In the genomic region with DNA sequence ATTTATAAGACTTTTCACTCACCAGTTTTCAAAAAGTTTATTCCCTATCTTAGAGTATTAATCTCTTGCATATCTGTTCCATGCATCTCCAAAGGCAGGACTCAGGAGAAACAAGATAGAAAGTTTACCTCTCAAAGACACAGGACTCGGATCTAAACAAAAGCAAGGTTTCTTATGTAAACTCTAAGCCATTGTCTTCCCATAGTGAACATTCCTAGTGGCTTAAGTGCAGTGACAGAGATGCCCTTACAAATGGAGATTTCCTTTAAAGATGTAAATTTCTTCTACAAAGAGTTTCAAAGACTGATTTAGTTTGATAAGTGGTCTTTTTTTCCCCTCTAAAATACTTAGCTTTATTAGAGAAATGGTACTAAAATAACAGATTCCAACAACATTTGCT, we compare ENCODE assay signal across 25 cellular contexts.
"Had no signal": no experiment of that assay in that cellular context is flagged by ENCODE, and none has a peak within 500 bp of the region (broad histone marks: within the 10 kb centered on the region; RNA-seq: fewer than 3 reads in every experiment).

No MANE protein-coding gene starts in this region.

- H3K4me3 ChIP-seq: gastroesophageal sphincter, hepatocyte, right lobe of liver, tibial nerve had no signal

- H3K9me3 Mint-ChIP-seq: activated naive CD4-positive, alpha-beta T cell treated with anti-CD3 and anti-CD28 coated beads, Interleukin-2, amount 10 ng/mL, durations not matched to agents 7 days and 5 days; activated T-cell treated with anti-CD3 and anti-CD28 coated beads, Interleukin-2, amount 50 U/mL, for 24 hours; T-helper 1 cell treated with Interleukin-12 subunit alpha and Interleukin-12 subunit beta and Interleukin-4 antibody, amounts not matched to agents 30 μg/mL and 1 μg/mL, for 36 hours had no signal

- H3K4me2 ChIP-seq: hepatocyte had no signal

- DNase-seq: activated CD4-positive, alpha-beta memory T cell treated with anti-CD3 and anti-CD28 coated beads, Interleukin-2, amount 10 ng/mL, durations not matched to agents 7 days and 5 days; activated CD4-positive, alpha-beta T cell treated with anti-CD3 and anti-CD28 coated beads for 1 hour; activated CD4-positive, alpha-beta T cell treated with anti-CD3 and anti-CD28 coated beads, Interleukin-2, amount 10 ng/mL, durations not matched to agents 7 days and 5 days; activated CD8-positive, alpha-beta memory T cell treated with anti-CD3 and anti-CD28 coated beads, Interleukin-2, amount 50 U/mL, for 48 hours; activated gamma-delta T cell; activated naive CD4-positive, alpha-beta T cell treated with anti-CD3 and anti-CD28 coated beads, Interleukin-2, amount 10 ng/mL, durations not matched to agents 7 days and 5 days; activated T-cell treated with anti-CD3 and anti-CD28 coated beads, Interleukin-2, amount 50 U/mL, for 24 hours; amniotic stem cell; effector memory CD4-positive, alpha-beta T cell; erythroblast; left cardiac atrium; left ventricle myocardium superior; right lobe of liver; stimulated activated CD4-positive, alpha-beta T cell treated with anti-CD3 and anti-CD28 coated beads, Interleukin-2, amount 100 ng/mL, for 48 hours; stimulated activated naive CD4-positive, alpha-beta T cell treated with Interleukin-2 at 50 U/mL for 16 hours; SW 1271; T1000 had no signal

- H3K4me1 ChIP-seq: gastroesophageal sphincter, right lobe of liver, tibial nerve had no signal

- H3K27ac ChIP-seq: gastroesophageal sphincter, hepatocyte, neutrophil, right lobe of liver, tibial nerve had no signal

- H3K27ac Mint-ChIP-seq: activated CD4-positive, alpha-beta memory T cell treated with anti-CD3 and anti-CD28 coated beads, Interleukin-2, amount 10 ng/mL, durations not matched to agents 7 days and 5 days; activated CD4-positive, alpha-beta T cell treated with anti-CD3 and anti-CD28 coated beads, Interleukin-2, amount 10 ng/mL, durations not matched to agents 7 days and 5 days; activated naive CD4-positive, alpha-beta T cell treated with anti-CD3 and anti-CD28 coated beads, Interleukin-2, amount 10 ng/mL, durations not matched to agents 7 days and 5 days; activated T-cell treated with anti-CD3 and anti-CD28 coated beads, Interleukin-2, amount 50 U/mL, for 24 hours; nephron; progenitor cell of endocrine pancreas; T-helper 1 cell treated with Interleukin-12 subunit alpha and Interleukin-12 subunit beta and Interleukin-4 antibody, amounts not matched to agents 30 μg/mL and 1 μg/mL, for 36 hours had no signal

- H3K4me3 Mint-ChIP-seq: activated CD4-positive, alpha-beta memory T cell treated with anti-CD3 and anti-CD28 coated beads, Interleukin-2, amount 10 ng/mL, durations not matched to agents 7 days and 5 days; activated CD4-positive, alpha-beta T cell treated with anti-CD3 and anti-CD28 coated beads, Interleukin-2, amount 10 ng/mL, durations not matched to agents 7 days and 5 days; activated naive CD4-positive, alpha-beta T cell treated with anti-CD3 and anti-CD28 coated beads, Interleukin-2, amount 10 ng/mL, durations not matched to agents 7 days and 5 days; activated T-cell treated with anti-CD3 and anti-CD28 coated beads, Interleukin-2, amount 50 U/mL, for 24 hours; central memory CD8-positive, alpha-beta T cell; nephron; T-helper 1 cell treated with Interleukin-12 subunit alpha and Interleukin-12 subunit beta and Interleukin-4 antibody, amounts not matched to agents 30 μg/mL and 1 μg/mL, for 36 hours had no signal

- H3K36me3 ChIP-seq: gastroesophageal sphincter, neutrophil, right lobe of liver, tibial nerve had no signal

- H3K36me3 Mint-ChIP-seq: activated naive CD4-positive, alpha-beta T cell treated with anti-CD3 and anti-CD28 coated beads, Interleukin-2, amount 10 ng/mL, durations not matched to agents 7 days and 5 days had no signal

- H3K27me3 ChIP-seq: gastroesophageal sphincter, hepatocyte, neutrophil, right lobe of liver, tibial nerve had no signal

- ATAC-seq: gastroesophageal sphincter, left cardiac atrium, left ventricle myocardium superior, right lobe of liver had no signal

- H3K9me3 ChIP-seq: neutrophil, right lobe of liver had no signal

- H3K79me2 ChIP-seq: hepatocyte had no signal

- H3K27me3 Mint-ChIP-seq: activated CD4-positive, alpha-beta memory T cell treated with anti-CD3 and anti-CD28 coated beads, Interleukin-2, amount 10 ng/mL, durations not matched to agents 7 days and 5 days; activated CD4-positive, alpha-beta T cell treated with anti-CD3 and anti-CD28 coated beads, Interleukin-2, amount 10 ng/mL, durations not matched to agents 7 days and 5 days; activated naive CD4-positive, alpha-beta T cell treated with anti-CD3 and anti-CD28 coated beads, Interleukin-2, amount 10 ng/mL, durations not matched to agents 7 days and 5 days; progenitor cell of endocrine pancreas had no signal

- H3K4me1 Mint-ChIP-seq: activated CD4-positive, alpha-beta memory T cell treated with anti-CD3 and anti-CD28 coated beads, Interleukin-2, amount 10 ng/mL, durations not matched to agents 7 days and 5 days; activated CD4-positive, alpha-beta T cell treated with anti-CD3 and anti-CD28 coated beads, Interleukin-2, amount 10 ng/mL, durations not matched to agents 7 days and 5 days; activated naive CD4-positive, alpha-beta T cell treated with anti-CD3 and anti-CD28 coated beads, Interleukin-2, amount 10 ng/mL, durations not matched to agents 7 days and 5 days; central memory CD8-positive, alpha-beta T cell had no signal

- H2AFZ ChIP-seq: hepatocyte had no signal
